29 cellular contexts compared by ENCODE assay signal in genomic region chr10:133114726-133115452, GRCh38. TPM values are rescaled to one million over a fixed set of nuclear protein-coding genes. Genes with fewer than 3 reads are reported as not detected.
"Had no signal": no experiment of that assay in that cellular context is flagged by ENCODE, and none has a peak within 500 bp of the region (broad histone marks: within the 10 kb centered on the region; RNA-seq: fewer than 3 reads in every experiment).

No MANE protein-coding gene starts in this region.

- H3K36me3 Mint-ChIP-seq: activated naive CD8-positive, alpha-beta T cell; T-cell had no signal

- H3K27ac ChIP-seq: body of pancreas, esophagus muscularis mucosa, foreskin keratinocyte, gastrocnemius medialis had no signal

- H3K27ac Mint-ChIP-seq: activated CD8-positive, alpha-beta T cell treated with anti-CD3 and anti-CD28 coated beads for 36 hours; activated naive CD8-positive, alpha-beta T cell; activated T-helper 17 cell treated with anti-CD3 and anti-CD28 coated beads, Interleukin-2, amount 50 U/mL, for 72 hours; effector memory CD8-positive, alpha-beta T cell; T-cell; T-helper 1 cell treated with Interleukin-12 subunit alpha and Interleukin-12 subunit beta and Interleukin-4 antibody, amounts not matched to agents 30 μg/mL and 1 μg/mL, for 36 hours; T-helper 2 cell treated with Interferon-gamma antibody and Interleukin-4, amounts not matched to agents 5 μg/mL and 100 μg/mL, for 36 hours had no signal

- ATAC-seq: activated CD8-positive, alpha-beta T cell treated with anti-CD3 and anti-CD28 coated beads for 36 hours; activated T-cell treated with anti-CD3 and anti-CD28 coated beads, Interleukin-2, amount 50 U/mL, for 4 hours; activated T-helper 17 cell treated with anti-CD3 and anti-CD28 coated beads, Interleukin-2, amount 50 U/mL, for 72 hours; body of pancreas; effector memory CD8-positive, alpha-beta T cell; foreskin keratinocyte; gastrocnemius medialis; T-cell had no signal

- H3K4me3 ChIP-seq: body of pancreas, esophagus muscularis mucosa, gastrocnemius medialis had no signal

- H3K36me3 ChIP-seq: esophagus muscularis mucosa, gastrocnemius medialis had no signal

- H3K27me3 Mint-ChIP-seq: activated naive CD8-positive, alpha-beta T cell had no signal

- H3K4me1 Mint-ChIP-seq: activated T-helper 17 cell treated with anti-CD3 and anti-CD28 coated beads, Interleukin-2, amount 50 U/mL, for 72 hours; T-cell had no signal

- H3K9me3 Mint-ChIP-seq: effector memory CD8-positive, alpha-beta T cell had no signal

- H3K9me3 ChIP-seq: body of pancreas, gastrocnemius medialis had no signal

- H3K27me3 ChIP-seq: body of pancreas, foreskin keratinocyte, gastrocnemius medialis had no signal

- DNase-seq: activated CD4-positive, alpha-beta T cell treated with anti-CD3 and anti-CD28 coated beads for 48 hours; activated CD4-positive, alpha-beta T cell treated with anti-CD3 and anti-CD28 coated beads, Interleukin-2, amount 50 U/mL, for 1 hour; activated CD4-positive, alpha-beta T cell treated with anti-CD3 and anti-CD28 coated beads, Interleukin-2, amount 50 U/mL, for 48 hours; activated CD8-positive, alpha-beta memory T cell treated with anti-CD3 and anti-CD28 coated beads for 24 hours; activated CD8-positive, alpha-beta T cell treated with anti-CD3 and anti-CD28 coated beads for 36 hours; activated effector memory CD4-positive, alpha-beta T cell treated with Interleukin-2 at 50 U/mL for 16 hours; activated gamma-delta T cell treated with Interleukin-2 at 50 U/mL for 16 hours; activated naive CD4-positive, alpha-beta T cell treated with anti-CD3 and anti-CD28 coated beads, Interleukin-2, amount 50 U/mL, for 16 hours; activated naive CD4-positive, alpha-beta T cell treated with Interleukin-2 at 50 U/mL for 16 hours; activated T-cell treated with anti-CD3 and anti-CD28 coated beads, Interleukin-2, amount 50 U/mL, for 4 hours; anterior cingulate cortex; body of pancreas; cortex of kidney; dermis blood vessel endothelial cell; effector CD4-positive, alpha-beta T cell; effector memory CD8-positive, alpha-beta T cell; erythroblast; foreskin keratinocyte; gastrocnemius medialis; SW 1271; T-cell; T1000 had no signal

- H3K4me3 Mint-ChIP-seq: activated CD8-positive, alpha-beta T cell treated with anti-CD3 and anti-CD28 coated beads for 36 hours; activated naive CD8-positive, alpha-beta T cell; activated T-cell treated with anti-CD3 and anti-CD28 coated beads, Interleukin-2, amount 50 U/mL, for 4 hours; activated T-helper 17 cell treated with anti-CD3 and anti-CD28 coated beads, Interleukin-2, amount 50 U/mL, for 72 hours; effector memory CD8-positive, alpha-beta T cell; T-cell; T-helper 1 cell treated with Interleukin-12 subunit alpha and Interleukin-12 subunit beta and Interleukin-4 antibody, amounts not matched to agents 30 μg/mL and 1 μg/mL, for 36 hours; T-helper 2 cell treated with Interferon-gamma antibody and Interleukin-4, amounts not matched to agents 5 μg/mL and 100 μg/mL, for 36 hours had no signal

- FAIRE-seq: colon had no signal

- H3K4me1 ChIP-seq: esophagus muscularis mucosa, foreskin keratinocyte had no signal

RNA-seq across cellular contexts. Expression of gene ADGRA1, which starts 27.2 kb away (rescaled TPM):
- total RNA-seq: activated CD8-positive, alpha-beta T cell treated with anti-CD3 and anti-CD28 coated beads for 36 hours; activated T-cell treated with anti-CD3 and anti-CD28 coated beads, Interleukin-2, amount 50 U/mL, for 4 hours; activated T-helper 17 cell treated with anti-CD3 and anti-CD28 coated beads, Interleukin-2, amount 50 U/mL, for 72 hours; chondrocyte; dermis blood vessel endothelial cell; foreskin keratinocyte; gastrocnemius medialis; T-cell had no signal
- polyA plus RNA-seq: foreskin keratinocyte had no signal

RNA-seq across cellular contexts. Expression of gene KNDC1, which starts 45.1 kb away (rescaled TPM):
- total RNA-seq: activated CD8-positive, alpha-beta T cell treated with anti-CD3 and anti-CD28 coated beads for 36 hours; dermis blood vessel endothelial cell had no signal
